24 cellular contexts compared by ENCODE assay signal in genomic region chr3:66525771-66526170, GRCh38. TPM values are rescaled to one million over a fixed set of nuclear protein-coding genes. Genes with fewer than 3 reads are reported as not detected.
DNase-seq lines count a peak whose midpoint lies in the region; ATAC-seq, FAIRE-seq and TF ChIP-seq lines count a peak whose summit lies in the region.
"Had no signal": no experiment of that assay in that cellular context is flagged by ENCODE, and none has a peak within 500 bp of the region (broad histone marks: within the 10 kb centered on the region; RNA-seq: fewer than 3 reads in every experiment).

No MANE protein-coding gene starts in this region.

- H4K20me1 ChIP-seq in IMR-90 (ENCODE audit: insufficient read depth, low read length): no peaks in the 10 kb centered on the region
- H4K20me1 ChIP-seq in K562 (replicated peaks; ENCODE audit: control insufficient read depth, insufficient read depth, low read length): no peaks in the 10 kb centered on the region; the same call in 1 of the 2 replicates
- H4K20me1 ChIP-seq: BLaER1 treated with 17β-estradiol and CSF1 and Interleukin-3, amounts not matched to agents 10 nM and 100 nM had no signal

- CTCF ChIA-PET in A549 (lab: Yijun Ruan, JAX) (no interaction called here), IMR-90 (lab: Yijun Ruan, JAX) (no interaction called here), K562 (lab: Yijun Ruan, JAX; ENCODE audit: low intra/inter-chr PET ratio) (no interaction called here)

- H3K9me3 ChIP-seq in A549 (no peaks in the 10 kb centered on the region), IMR-90 (ENCODE audit: control insufficient read depth, insufficient read depth, low read length) (peaks cover 2% of the 10 kb centered on the region), K562 (replicated peaks; ENCODE audit: control insufficient read depth, insufficient read depth, low read depth, low read length) (no peaks in the 10 kb centered on the region)
- H3K9me3 ChIP-seq: BLaER1 treated with 17β-estradiol and CSF1 and Interleukin-3, amounts not matched to agents 10 nM and 100 nM; Caco-2 had no signal

- H3K9ac ChIP-seq in IMR-90 (ENCODE audit: low read depth, low read length) (no peak overlapping the region), K562 (ENCODE audit: insufficient read depth in 1 of 2, low read depth in 2 of 2, low read length in 2 of 2) (no peak overlapping the region)
- H3K9ac ChIP-seq: BLaER1 treated with 17β-estradiol and CSF1 and Interleukin-3, amounts not matched to agents 10 nM and 100 nM had no signal

- no peak overlapping the region for H2BK5ac ChIP-seq in IMR-90 (ENCODE audit: low read depth, low read length, poor library complexity, severe bottlenecking)

- H3K36me3 ChIP-seq in IMR-90 (ENCODE audit: control insufficient read depth, insufficient read depth, low read length): no peaks in the 10 kb centered on the region
- H3K36me3 ChIP-seq in K562 (ENCODE audit: control insufficient read depth, insufficient read depth, low read length): no peaks in the 10 kb centered on the region
- H3K36me3 ChIP-seq: BLaER1 treated with 17β-estradiol and CSF1 and Interleukin-3, amounts not matched to agents 10 nM and 100 nM had no signal

- TF ChIP-seq EP300 in A549 (IDR thresholded peaks at IDR 0.05) (no peak), K562 (IDR thresholded peaks at IDR 0.05; ENCODE audit: low read length) (no peak)

- H3K27ac ChIP-seq in A549 (no peak overlapping the region), IMR-90 (ENCODE audit: insufficient read depth, low read length) (no peak overlapping the region), K562 (ENCODE audit: extremely low read depth, low read depth, low read length) (no peak overlapping the region)
- H3K27ac ChIP-seq: BLaER1 treated with 17β-estradiol and CSF1 and Interleukin-3, amounts not matched to agents 10 nM and 100 nM; C4-2B had no signal

- no peak overlapping the region for H2AK5ac ChIP-seq in IMR-90 (ENCODE audit: low read depth, low read length)

- no peak for TF ChIP-seq POLR2A in A549 (IDR thresholded peaks at IDR 0.05; ENCODE audit: low read length)
- TF ChIP-seq POLR2A in IMR-90 (IDR thresholded peaks at IDR 0.05; ENCODE audit: low read depth, low read length): no peak
- TF ChIP-seq POLR2A in K562 (conservative IDR thresholded peaks at IDR 0.05): no peak

- H3K4me1 ChIP-seq in A549 (no peaks in the 10 kb centered on the region), IMR-90 (ENCODE audit: control insufficient read depth, insufficient read depth, low read length) (no peaks in the 10 kb centered on the region), K562 (replicated peaks in 1 of 2; ENCODE audit: control insufficient read depth in 2 of 2, insufficient read depth in 2 of 2, low read length in 2 of 2) (no peaks in the 10 kb centered on the region; a peak in 1 of 5 replicates)
- H3K4me1 ChIP-seq: Caco-2 had no signal

- TF ChIP-seq RAD21 in A549 (conservative IDR thresholded peaks at IDR 0.05 in 1 of 2, IDR thresholded peaks at IDR 0.05 in 1 of 2) (no peak), IMR-90 (IDR thresholded peaks at IDR 0.05; ENCODE audit: low read length) (no peak), K562 (CRISPR knock-in tag; conservative IDR thresholded peaks at IDR 0.05 in 1 of 2, IDR thresholded peaks at IDR 0.05 in 1 of 2) (no peak)

- WGBS in A549 (ENCODE audit: missing lambda C conversion rate): 59% methylated on average over 3 of the region's 3 CpGs
- WGBS in IMR-90 (ENCODE audit: extremely low coverage in 2 of 2, insufficient read length in 1 of 2), 2 experiments: no CpG with 5 or more reads among the region's 3 CpGs
- 0% methylated on average over 3 of the region's 3 CpGs for WGBS in K562 (ENCODE audit: insufficient coverage, low coverage, missing lambda C conversion rate)

- no peak overlapping the region for H2AK9ac ChIP-seq in IMR-90 (replicated peaks; ENCODE audit: low read depth, low read length, poor library complexity)

- H4K8ac ChIP-seq in IMR-90 (ENCODE audit: low read depth in 2 of 2, low read length in 2 of 2): no peak overlapping the region

- H3K9me1 ChIP-seq in IMR-90 (ENCODE audit: insufficient read depth, low read length) (no peaks in the 10 kb centered on the region), K562 (ENCODE audit: control insufficient read depth, insufficient read depth, low read length) (no peaks in the 10 kb centered on the region)

- no peak overlapping the region for H3K23ac ChIP-seq in IMR-90 (ENCODE audit: low read depth, low read length)

- H3K27me3 ChIP-seq in IMR-90 (ENCODE audit: control insufficient read depth, insufficient read depth, low read length) (peaks cover 4% of the 10 kb centered on the region), K562 (ENCODE audit: control insufficient read depth in 2 of 2, insufficient read depth in 2 of 2, low read length in 2 of 2) (no peaks in the 10 kb centered on the region)
- H3K27me3 ChIP-seq: BLaER1 treated with 17β-estradiol and CSF1 and Interleukin-3, amounts not matched to agents 10 nM and 100 nM had no signal

- no peak overlapping the region for H4K5ac ChIP-seq in IMR-90 (ENCODE audit: low read depth, low read length)

- no peak for FAIRE-seq in A549 (lab: Jason Lieb, UNC)
- FAIRE-seq in K562 (lab: Jason Lieb, UNC): no peak
- FAIRE-seq: A204.1, D721Med, GM12878, GM12892, GM18507 had no signal

- in situ Hi-C loops in IMR-90 (cut with MboI; ENCODE audit: low sequenced_read_pairs) (no loop called here), K562 (cut with MboI) (no loop called here)

- H3K56ac ChIP-seq in IMR-90 (ENCODE audit: extremely low read depth, insufficient read depth, low read length): no peak overlapping the region

- no peak overlapping the region for H2AFZ ChIP-seq in IMR-90 (replicated peaks; ENCODE audit: low read length, poor library complexity)
- H2AFZ ChIP-seq in K562 (ENCODE audit: low read depth, low read length): no peak overlapping the region

- no peak overlapping the region for H3K18ac ChIP-seq in IMR-90 (ENCODE audit: low read depth, low read length)

- H3K79me2 ChIP-seq in K562 (ENCODE audit: control insufficient read depth, insufficient read depth, low read length): no peaks in the 10 kb centered on the region

- H3K4me3 ChIP-seq in A549: no peak overlapping the region
- H3K4me3 ChIP-seq in IMR-90 (ENCODE audit: insufficient read depth, low read depth, low read length): no peak overlapping the region
- no peak overlapping the region for H3K4me3 ChIP-seq in K562
- H3K4me3 ChIP-seq: BLaER1 treated with 17β-estradiol and CSF1 and Interleukin-3, amounts not matched to agents 10 nM and 100 nM; GM12878 had no signal

- no peak overlapping the region for H3K4me2 ChIP-seq in A549
- H3K4me2 ChIP-seq in IMR-90 (ENCODE audit: low read depth, low read length): no peak overlapping the region
- no peak overlapping the region for H3K4me2 ChIP-seq in K562 (ENCODE audit: insufficient read depth, low read length)
- H3K4me2 ChIP-seq: BLaER1 treated with 17β-estradiol and CSF1 and Interleukin-3, amounts not matched to agents 10 nM and 100 nM had no signal

- no peak for ATAC-seq in A549
- no peak for ATAC-seq in IMR-90 (ENCODE audit: low read depth)
- ATAC-seq in K562: no peak
- no peak for ATAC-seq in esophagus mucosa
- ATAC-seq: CD8-positive, alpha-beta T cell; GM12878 had no signal

- no peak overlapping the region for H3K4ac ChIP-seq in IMR-90 (ENCODE audit: low read depth, low read length)

- H2BK20ac ChIP-seq in IMR-90 (ENCODE audit: low read depth, low read length): no peak overlapping the region

- H3K14ac ChIP-seq in IMR-90 (replicated peaks; ENCODE audit: low read depth, low read length): no peak overlapping the region

- H2BK120ac ChIP-seq in IMR-90 (ENCODE audit: low read depth, low read length): no peak overlapping the region

- BruUV-seq in IMR-90 (replicated peaks; lab: Mats Ljungman, UMichigan) (no TSS peak), K562 (replicated peaks; lab: Mats Ljungman, UMichigan) (no TSS peak)

- dilution Hi-C loops in IMR-90 (cut with HindIII; ENCODE audit: low sequenced_read_pairs, unreplicated experiment): no loop called here

- intact Hi-C loops in IMR-90 (cut with micrococcal nuclease): no loop called here
- intact Hi-C loops in K562 (cut with micrococcal nuclease): no loop called here

- DNase-seq in A549 (ENCODE audit: low read depth in 1 of 2, low spot score in 1 of 2) (no peak), IMR-90 (no peak), K562 (ENCODE audit: extremely low read depth in 1 of 4, low spot score in 3 of 4) (no peak), DMS153 treated with DMSO at 0.1 percent for 48 hours (lab: John Stamatoyannopoulos, UW; ENCODE audit: unreplicated experiment) (no peak)
- DNase-seq in activated CD4-positive, alpha-beta T cell treated with anti-CD3 and anti-CD28 coated beads, Interleukin-2, amount 50 U/mL, for 4 hours: no peak
- DNase-seq: 8988T; AML-193; Caco-2; Calu3; CD4-positive, alpha-beta T cell; CD8-positive, alpha-beta T cell; DMS53; DMS79; DND-41; EL; GDM1 had no signal

- H4K91ac ChIP-seq in IMR-90 (ENCODE audit: insufficient read depth, low read depth, low read length): no peak overlapping the region

- H2BK15ac ChIP-seq in IMR-90 (ENCODE audit: low read depth, low read length): no peak overlapping the region

- no peaks in the 10 kb centered on the region for H3K79me1 ChIP-seq in IMR-90 (ENCODE audit: low read depth in 1 of 2, low read length in 2 of 2)

- TF ChIP-seq CTCF in A549 (IDR thresholded peaks at IDR 0.05) (no peak), IMR-90 (conservative IDR thresholded peaks at IDR 0.05; ENCODE audit: low read depth, low read length) (no peak), K562 (IDR thresholded peaks at IDR 0.05 in 2 of 3, conservative IDR thresholded peaks at IDR 0.05 in 1 of 3; ENCODE audit: insufficient read depth in 2 of 3, low read depth in 1 of 3, low read length in 3 of 3) (no peak)

- POLR2A ChIA-PET in A549 (lab: Yijun Ruan, JAX): no interaction called here
- POLR2A ChIA-PET in IMR-90 (lab: Charles Lee; ENCODE audit: unreplicated experiment): no interaction called here
- POLR2A ChIA-PET in K562 (lab: Yijun Ruan, JAX): no interaction called here

RNA-seq across cellular contexts. Expression of gene LRIG1, which starts 24.9 kb away (rescaled TPM):
- polyA plus RNA-seq in A549 (2011; rRNA removed) (6.2 and 11.2 TPM in 2 replicates), A549 (2017; fragmentation: RNase III; extraction: RNeasy Plus Mini Kit Qiagen cat#74134 plus additional on column Dnase treatment) (1.8 to 2.9 TPM (median 2.6 TPM) in 3 replicates), IMR-90 (2012; rRNA removed) (55.9 and 62.8 TPM in 2 replicates), K562 (2011; rRNA removed) (0.01 TPM in 1 of 2 replicates, not detected in the other), K562 (2014; fragmentation: Illumina TruSeq; extraction: Trizol) (0.06 and 0.07 TPM in 2 replicates), K562 (2014; fragmentation: Nextera tagmentation; extraction: Ambion mirVana) (under 1 TPM; 0.06 to 0.18 TPM), K562 (2014; rRNA removed) (0.05 and 0.08 TPM in 2 replicates)
- polyA plus RNA-seq in A549 (2012; cell fraction: cytosol; rRNA removed): 3.8 and 5.4 TPM in 2 replicates
- 8.5 and 8.8 TPM in 2 replicates for polyA plus RNA-seq in A549 (2012; cell fraction: nucleus; rRNA removed)
- 18.4 and 19.3 TPM in 2 replicates for polyA minus RNA-seq in A549 (2011; rRNA and poly(A)+ RNA removed)
- total RNA-seq in IMR-90 (2012; rRNA removed) (69.2 and 87.8 TPM in 2 replicates), K562 (2014; rRNA removed) (0.16 and 0.18 TPM in 2 replicates), K562 (2014; rRNA removed; fragmentation: Illumina TruSeq; extraction: Trizol) (not detected in 2 replicates), K562 (2015; rRNA removed; fragmentation: Illumina TruSeq; extraction: Trizol) (not detected in 2 replicates), K562 (2021) (0.29 and 0.38 TPM in 2 replicates), esophagus mucosa (10.9 TPM)
- polyA plus RNA-seq in IMR-90 (2012; cell fraction: cytosol; rRNA removed): 35.1 and 74.2 TPM in 2 replicates
- polyA plus RNA-seq in IMR-90 (2012; cell fraction: nucleus; rRNA removed; ENCODE audit: low replicate concordance): 87.7 and 98.9 TPM in 2 replicates
- total RNA-seq in K562 (2011; cell fraction: chromatin; rRNA removed; ENCODE audit: low replicate concordance): 0.12 TPM in 1 of 2 replicates, not detected in the other
- total RNA-seq in K562 (2011; cell fraction: nucleolus; rRNA removed): 0.17 and 0.26 TPM in 2 replicates
- total RNA-seq in K562 (2011; cell fraction: nucleoplasm; rRNA removed): 0.37 and 1.6 TPM in 2 replicates
- 0.01 TPM in 1 of 2 replicates, not detected in the other for polyA plus RNA-seq in K562 (2011; cell fraction: cytosol; rRNA removed)
- polyA plus RNA-seq in K562 (2011; cell fraction: nucleus; rRNA removed): 0.09 TPM in 1 of 2 replicates, not detected in the other
- 0.13 and 0.46 TPM in 2 replicates for polyA plus RNA-seq in K562 (2012)
- 0.49 TPM in 1 of 2 replicates, not detected in the other for polyA minus RNA-seq in K562 (2011; rRNA and poly(A)+ RNA removed)
- polyA minus RNA-seq in K562 (2011; cell fraction: cytosol; rRNA and poly(A)+ RNA removed): not detected in 2 replicates
- polyA minus RNA-seq in K562 (2011; cell fraction: nucleus; rRNA and poly(A)+ RNA removed): not detected in 2 replicates

Comparison
In these comparisons a context has a peak if more than half of its experiments do, and no peak if none do; other contexts are left out.
1. Of the 35 proteins assayed by ChIP-seq in both K562 and A549: peak only in K562: none; only in A549: MAFK; in both: none; in neither: 34.